ENCODE assay signal across 9 cellular contexts in genomic region chr16:81633680-81634379, GRCh38.
A peak's percentile ranks its signal among the peaks of the same experiment; 100 is the strongest.
DNase-seq lines count a peak whose midpoint lies in the region; ATAC-seq and TF ChIP-seq lines count a peak whose summit lies in the region.
"Had no signal": no experiment of that assay in that cellular context is flagged by ENCODE, and none has a peak within 500 bp of the region (broad histone marks: within the 10 kb centered on the region; RNA-seq: fewer than 3 reads in every experiment).

No MANE protein-coding gene starts in this region.

- intact Hi-C loops in ascending aorta (cut with DNase I), result no loop called here

- peak overlapping the region; percentile 63 for H3K4me3 Mint-ChIP-seq in activated T-cell treated with anti-CD3 and anti-CD28 coated beads, Interleukin-2, amount 50 U/mL, for 24 hours
- peak overlapping the region; percentile 20 for H3K4me3 Mint-ChIP-seq in activated CD8-positive, alpha-beta T cell treated with anti-CD3 and anti-CD28 coated beads, Interleukin-2, amount 10 ng/mL, durations not matched to agents 7 days and 5 days
- H3K4me3 Mint-ChIP-seq in stimulated activated naive CD8-positive, alpha-beta T cell treated with anti-CD3 and anti-CD28 coated beads, Interleukin-15, amount 100 ng/mL, for 72 hours, result peak overlapping the region; percentile 78 to 88

- CTCF ChIA-PET in activated CD8-positive, alpha-beta T cell treated with anti-CD3 and anti-CD28 coated beads, Interleukin-2, amount 10 ng/mL, durations not matched to agents 7 days and 5 days (lab: Charles Lee), result interaction anchor here (0.5 to 5.4 kb wide), 12 partner anchors 11 to 265 kb away, joined by 3 to 25 read pairs (median 3); no protein-coding TSS in a partner anchor

- H3K36me3 Mint-ChIP-seq in activated T-cell treated with anti-CD3 and anti-CD28 coated beads, Interleukin-2, amount 50 U/mL, for 24 hours (ENCODE audit: low read depth), result no peaks in the 10 kb centered on the region
- peaks cover 14% of the 10 kb centered on the region for H3K36me3 Mint-ChIP-seq in activated CD8-positive, alpha-beta T cell treated with anti-CD3 and anti-CD28 coated beads, Interleukin-2, amount 10 ng/mL, durations not matched to agents 7 days and 5 days (ENCODE audit: low read depth)

- H3K4me3 ChIP-seq in liver (ENCODE audit: low read depth in 1 of 3, low read length in 3 of 3) (no peak overlapping the region), ascending aorta (no peak overlapping the region)
- H3K4me3 ChIP-seq: ovary had no signal

- 47% methylated on average over 8 of the region's 8 CpGs for WGBS in liver

- H3K9ac ChIP-seq in liver (ENCODE audit: low read depth in 1 of 2, low read length in 2 of 2), result no peak overlapping the region

- peak overlapping the region; percentile 92 for H3K27ac Mint-ChIP-seq in activated T-cell treated with anti-CD3 and anti-CD28 coated beads, Interleukin-2, amount 50 U/mL, for 24 hours
- peak overlapping the region; percentile 89 for H3K27ac Mint-ChIP-seq in activated CD8-positive, alpha-beta T cell treated with anti-CD3 and anti-CD28 coated beads, Interleukin-2, amount 10 ng/mL, durations not matched to agents 7 days and 5 days
- peak overlapping the region; percentile 27 to 93 for H3K27ac Mint-ChIP-seq in stimulated activated naive CD8-positive, alpha-beta T cell treated with anti-CD3 and anti-CD28 coated beads, Interleukin-15, amount 100 ng/mL, for 72 hours

- H3K4me1 ChIP-seq in liver (ENCODE audit: control insufficient read depth in 4 of 4, insufficient read depth in 4 of 4, low read length in 3 of 4), result peaks cover 19 to 47% (median 39%) of the 10 kb centered on the region in 4 donors
- no peaks in the 10 kb centered on the region for H3K4me1 ChIP-seq in ascending aorta

- no peak for TF ChIP-seq CTCF in liver (IDR thresholded peaks at IDR 0.05; ENCODE audit: low read depth, low read length, missing input control)
- no peak for TF ChIP-seq CTCF in ascending aorta (IDR thresholded peaks at IDR 0.05)

- H3K9me3 Mint-ChIP-seq in activated T-cell treated with anti-CD3 and anti-CD28 coated beads, Interleukin-2, amount 50 U/mL, for 24 hours, result no peaks in the 10 kb centered on the region
- H3K9me3 Mint-ChIP-seq in activated CD8-positive, alpha-beta T cell treated with anti-CD3 and anti-CD28 coated beads, Interleukin-2, amount 10 ng/mL, durations not matched to agents 7 days and 5 days (ENCODE audit: insufficient read depth), result no peaks in the 10 kb centered on the region
- no peaks in the 10 kb centered on the region for H3K9me3 Mint-ChIP-seq in stimulated activated naive CD8-positive, alpha-beta T cell treated with anti-CD3 and anti-CD28 coated beads, Interleukin-15, amount 100 ng/mL, for 72 hours

- no peak for ATAC-seq in activated CD8-positive, alpha-beta T cell treated with anti-CD3 and anti-CD28 coated beads, Interleukin-2, amount 10 ng/mL, durations not matched to agents 7 days and 5 days
- peak; percentile 29 for ATAC-seq in stimulated activated naive CD8-positive, alpha-beta T cell treated with anti-CD3 and anti-CD28 coated beads, Interleukin-15, amount 100 ng/mL, for 72 hours
- ATAC-seq in HG03571 (IDR thresholded peaks at IDR 0.05; ENCODE audit: unreplicated experiment) (no peak), GM19452 (IDR thresholded peaks at IDR 0.05; ENCODE audit: unreplicated experiment) (no peak)

- H3K36me3 ChIP-seq in liver (ENCODE audit: control insufficient read depth in 4 of 4, insufficient read depth in 3 of 4, low read depth in 1 of 4, low read length in 3 of 4) (peaks cover 0 to 2% (median 0%) of the 10 kb centered on the region in 4 donors), ascending aorta (no peaks in the 10 kb centered on the region)
- H3K36me3 ChIP-seq: ovary had no signal

- peak in 1 of 2 donors; percentile 15 for TF ChIP-seq RAD21 in liver (IDR thresholded peaks at IDR 0.05)

- H3K27me3 ChIP-seq in liver (ENCODE audit: control insufficient read depth in 4 of 4, insufficient read depth in 4 of 4, low read length in 3 of 4) (no peaks in the 10 kb centered on the region), ascending aorta (no peaks in the 10 kb centered on the region)
- H3K27me3 ChIP-seq: ovary had no signal

- no peak for DNase-seq in activated T-cell treated with anti-CD3 and anti-CD28 coated beads, Interleukin-2, amount 50 U/mL, for 24 hours
- DNase-seq in activated T-cell treated with anti-CD3 and anti-CD28 coated beads, Interleukin-2, amount 50 U/mL, for 1 hour, result no peak
- no peak for DNase-seq in activated CD8-positive, alpha-beta T cell treated with anti-CD3 and anti-CD28 coated beads, Interleukin-2, amount 10 ng/mL, durations not matched to agents 7 days and 5 days
- no peak for DNase-seq in stimulated activated naive CD8-positive, alpha-beta T cell treated with anti-CD3 and anti-CD28 coated beads, Interleukin-15, amount 100 ng/mL, for 72 hours
- DNase-seq in ascending aorta (ENCODE audit: low spot score in 2 of 2), result no peak

- H3K27ac ChIP-seq in liver (ENCODE audit: low read depth in 1 of 2, low read length in 2 of 2), result peak overlapping the region; percentile 40 to 44
- no peak overlapping the region for H3K27ac ChIP-seq in ascending aorta
- H3K27ac ChIP-seq: ovary had no signal

- no peaks in the 10 kb centered on the region for H3K9me3 ChIP-seq in liver (ENCODE audit: control insufficient read depth in 4 of 4, low read length in 3 of 4)
- no peaks in the 10 kb centered on the region for H3K9me3 ChIP-seq in ascending aorta
- H3K9me3 ChIP-seq: ovary had no signal

- H3K27me3 Mint-ChIP-seq in activated T-cell treated with anti-CD3 and anti-CD28 coated beads, Interleukin-2, amount 50 U/mL, for 24 hours, result no peaks in the 10 kb centered on the region
- no peaks in the 10 kb centered on the region for H3K27me3 Mint-ChIP-seq in activated CD8-positive, alpha-beta T cell treated with anti-CD3 and anti-CD28 coated beads, Interleukin-2, amount 10 ng/mL, durations not matched to agents 7 days and 5 days (ENCODE audit: low read depth)
- no peaks in the 10 kb centered on the region for H3K27me3 Mint-ChIP-seq in stimulated activated naive CD8-positive, alpha-beta T cell treated with anti-CD3 and anti-CD28 coated beads, Interleukin-15, amount 100 ng/mL, for 72 hours

- POLR2A ChIA-PET in activated CD8-positive, alpha-beta T cell treated with anti-CD3 and anti-CD28 coated beads, Interleukin-2, amount 10 ng/mL, durations not matched to agents 7 days and 5 days (lab: Charles Lee), result no interaction called here

- peaks cover 67% of the 10 kb centered on the region for H3K4me1 Mint-ChIP-seq in activated T-cell treated with anti-CD3 and anti-CD28 coated beads, Interleukin-2, amount 50 U/mL, for 24 hours (ENCODE audit: low read depth)
- H3K4me1 Mint-ChIP-seq in activated CD8-positive, alpha-beta T cell treated with anti-CD3 and anti-CD28 coated beads, Interleukin-2, amount 10 ng/mL, durations not matched to agents 7 days and 5 days (ENCODE audit: low read depth), result peaks cover 81% of the 10 kb centered on the region
- H3K4me1 Mint-ChIP-seq in stimulated activated naive CD8-positive, alpha-beta T cell treated with anti-CD3 and anti-CD28 coated beads, Interleukin-15, amount 100 ng/mL, for 72 hours, result peaks cover 95% of the 10 kb centered on the region

TF ChIP-seq in liver, 16 proteins besides CTCF, POLR2A, EP300 and RAD21 (continues in another document):
- TF ChIP-seq SP1 (IDR thresholded peaks at IDR 0.05) (peak; percentile 61), ZBTB33 (IDR thresholded peaks at IDR 0.05) (no peak), ATF3 (IDR thresholded peaks at IDR 0.05) (no peak), HNF4G (IDR thresholded peaks at IDR 0.05) (peak; percentile 77), YY1 (IDR thresholded peaks at IDR 0.05) (peak; percentile 22), EGR1 (IDR thresholded peaks at IDR 0.05; ENCODE audit: low read depth in 2 of 2) (peak in 1 of 2 donors; percentile 74), MAX (IDR thresholded peaks at IDR 0.05) (peak; percentile 83), RXRA (IDR thresholded peaks at IDR 0.05) (peak; percentile 94 to 95), NR2F2 (IDR thresholded peaks at IDR 0.05) (peak; percentile 77)

Comparison
In these comparisons a context has a peak if more than half of its experiments do, and no peak if none do; other contexts are left out.
1. H3K4me3 Mint-ChIP-seq: peak in every context shown above with its lines; median percentile 83 in stimulated activated naive CD8-positive, alpha-beta T cell treated with anti-CD3 and anti-CD28 coated beads, Interleukin-15, amount 100 ng/mL, for 72 hours; 63 in activated T-cell treated with anti-CD3 and anti-CD28 coated beads, Interleukin-2, amount 50 U/mL, for 24 hours; 20 in activated CD8-positive, alpha-beta T cell treated with anti-CD3 and anti-CD28 coated beads, Interleukin-2, amount 10 ng/mL, durations not matched to agents 7 days and 5 days.
2. H3K27ac ChIP-seq: peak in liver (2 of 2); none in ascending aorta (0 of 2).
3. Peak in every context shown above with its lines, with median percentiles within 50 percentile points of each other: H3K27ac Mint-ChIP-seq.